In genomic region chr19:37779139-37780035, GRCh38 we compare ENCODE assay signal across 8 cellular contexts. TPM values are rescaled to one million over a fixed set of nuclear protein-coding genes. Genes with fewer than 3 reads are reported as not detected.
DNase-seq lines count a peak whose midpoint lies in the region; ATAC-seq and TF ChIP-seq lines count a peak whose summit lies in the region.

TSS of gene ZNF573 (minus strand) at chr19:37779586. CDS start at chr19:37773729, 5,857 bp downstream.

- peak within 1 kb of the TSS; percentile 79 for H3K27ac ChIP-seq in colonic mucosa
- peak within 1 kb of the TSS; percentile 64 for H3K27ac ChIP-seq in layer of hippocampus (ENCODE audit: low read depth, low read length)

- peak within 1 kb of the TSS; percentile 63 to 95 for H3K9ac ChIP-seq in colonic mucosa (ENCODE audit: low read depth in 2 of 2, low read length in 2 of 2)

- peak; percentile 79 to 86 for DNase-seq in AML-193 (lab: John Stamatoyannopoulos, UW)
- DNase-seq in NCI-H524 (lab: John Stamatoyannopoulos, UW) = peak; percentile 87 to 95
- DNase-seq in activated CD4-positive, alpha-beta T cell treated with anti-CD3 and anti-CD28 coated beads for 4 hours = peak; percentile 75 to 77
- peak; percentile 93 for DNase-seq in colonic mucosa
- DNase-seq in stimulated activated CD4-positive, alpha-beta T cell treated with anti-CD3 and anti-CD28 coated beads, Interleukin-1b, Interleukin-23, amount 100 ng/mL, for 24 hours (ENCODE audit: low read depth in 4 of 4, low spot score in 1 of 4) = peak; percentile 52 to 66 (median 57)

- peak within 1 kb of the TSS; percentile 82 for H3K4me3 ChIP-seq in colonic mucosa

- TF ChIP-seq CTCF in colonic mucosa (IDR thresholded peaks at IDR 0.05) = no peak

- ATAC-seq in GM19043 (IDR thresholded peaks at IDR 0.05; ENCODE audit: low read depth, unreplicated experiment) (peak; percentile 76), HG03432 (IDR thresholded peaks at IDR 0.05; ENCODE audit: unreplicated experiment) (peak; percentile 85)

- no peaks in the 10 kb centered on the region for H3K9me3 ChIP-seq in colonic mucosa

- H3K36me3 ChIP-seq in colonic mucosa = no peaks in the 10 kb centered on the region

- H3K4me1 ChIP-seq in colonic mucosa = peaks cover 4% of the 10 kb centered on the region

- intact Hi-C loops in colonic mucosa (cut with DNase I) = no loop called here

- H3K27me3 ChIP-seq in colonic mucosa = no peaks in the 10 kb centered on the region
- H3K27me3 ChIP-seq in layer of hippocampus (ENCODE audit: control insufficient read depth, insufficient read depth, low read length) = no peaks in the 10 kb centered on the region

RNA-seq across cellular contexts. Expression of gene ZNF573, which starts in this region (rescaled TPM):
- total RNA-seq in colonic mucosa = 1 to 10 TPM; 3.6 to 5.5 TPM

Comparison
In these comparisons a context has a peak if more than half of its experiments do, and no peak if none do; other contexts are left out.
1. Peak in every context shown above with its lines: DNase-seq, ATAC-seq, H3K4me3 ChIP-seq and H3K27ac ChIP-seq.